In genomic region chr22:36775966-36776669, GRCh38 we compare ENCODE assay signal across 8 cellular contexts. TPM values are rescaled to one million over a fixed set of nuclear protein-coding genes. Genes with fewer than 3 reads are reported as not detected.
A peak's percentile ranks its signal among the peaks of the same experiment; 100 is the strongest.
DNase-seq lines count a peak whose midpoint lies in the region; ATAC-seq and TF ChIP-seq lines count a peak whose summit lies in the region.

Gene IFT27 (minus strand): TSS chr22:36776119. CDS start chr22:36775707, 412 bp downstream.

- ATAC-seq in GM21619 (IDR thresholded peaks at IDR 0.05; ENCODE audit: unreplicated experiment) (peak; percentile 83), esophagus mucosa (peak; percentile 97)

- H3K9me3 ChIP-seq in Peyer's patch (no peaks in the 10 kb centered on the region), muscle layer of colon (ENCODE audit: low read length) (no peaks in the 10 kb centered on the region)

- H3K4me3 ChIP-seq in Peyer's patch (peak within 1 kb of the TSS; percentile 64 to 97 (median 84)), muscle layer of colon (ENCODE audit: low read depth in 1 of 2, low read length in 2 of 2) (peak within 1 kb of the TSS; percentile 66 to 69)

- no peaks in the 10 kb centered on the region for H3K36me3 ChIP-seq in Peyer's patch
- no peaks in the 10 kb centered on the region for H3K36me3 ChIP-seq in muscle layer of colon (ENCODE audit: insufficient read depth, low read length)

- H3K27ac ChIP-seq in Peyer's patch (peak within 1 kb of the TSS; percentile 81 to 96 (median 88)), muscle layer of colon (ENCODE audit: low read depth, low read length) (peak within 1 kb of the TSS; percentile 63)

- TF ChIP-seq POLR2A in Peyer's patch (IDR thresholded peaks at IDR 0.05) = peak in 1 of 2 donors; percentile 51

- no peak for TF ChIP-seq CTCF in Peyer's patch (IDR thresholded peaks at IDR 0.05)

- in situ Hi-C loops in KBM-7 (cut with MboI; ENCODE audit: low pct_unique_long_range_greater_than_20kb, low sequenced_read_pairs) = no loop called here

- H3K9ac ChIP-seq in muscle layer of colon (ENCODE audit: low read length) = peak within 1 kb of the TSS; percentile 48

- H3K4me1 ChIP-seq in Peyer's patch = peaks cover 0 to 9% (median 2%) of the 10 kb centered on the region in 4 donors
- peaks cover 14% of the 10 kb centered on the region for H3K4me1 ChIP-seq in muscle layer of colon (ENCODE audit: insufficient read depth, low read length)

- peak; percentile 99 for DNase-seq in DMS114 treated with DMSO at 0.1 percent for 48 hours (lab: John Stamatoyannopoulos, UW; ENCODE audit: unreplicated experiment)
- DNase-seq in KBM-7 = peak; percentile 100
- DNase-seq in Peyer's patch = peak; percentile 94 to 100 (median 99)
- peak; percentile 96 to 98 for DNase-seq in activated T-cell treated with anti-CD3 and anti-CD28 coated beads, Interleukin-2, amount 50 U/mL, for 48 hours
- DNase-seq in stimulated activated CD8-positive, alpha-beta memory T cell treated with anti-CD3 and anti-CD28 coated beads, Interleukin-7, amount 100 ng/mL, for 24 hours (ENCODE audit: low read depth) = peak; percentile 88

- H3K27me3 ChIP-seq in Peyer's patch (no peaks in the 10 kb centered on the region), muscle layer of colon (ENCODE audit: control insufficient read depth in 1 of 2, insufficient read depth in 2 of 2, low read length in 2 of 2) (no peaks in the 10 kb centered on the region)

RNA-seq across cellular contexts. Expression of gene IFT27, which starts in this region (rescaled TPM):
- total RNA-seq in Peyer's patch (10 to 100 TPM; 19.7 to 27.7 (median 22.8) TPM), esophagus mucosa (12.6 TPM)

Comparison
In these comparisons a context has a peak if more than half of its experiments do, and no peak if none do; other contexts are left out.
1. Peak in every context shown above with its lines: DNase-seq, ATAC-seq, H3K4me3 ChIP-seq and H3K27ac ChIP-seq.